ENCODE assay signal across 17 cellular contexts in genomic region chr18:11096411-11096810, GRCh38. TPM values are rescaled to one million over a fixed set of nuclear protein-coding genes. Genes with fewer than 3 reads are reported as not detected.
"Had no signal": no experiment of that assay in that cellular context is flagged by ENCODE, and none has a peak within 500 bp of the region (broad histone marks: within the 10 kb centered on the region; RNA-seq: fewer than 3 reads in every experiment).

No MANE protein-coding gene starts in this region.

- H3K27ac Mint-ChIP-seq: activated naive CD8-positive, alpha-beta T cell treated with anti-CD3 and anti-CD28 coated beads, Interleukin-2, amount 50 U/mL, for 24 hours; activated T-helper 1 cell treated with anti-CD3 and anti-CD28 coated beads, Interleukin-12 subunit alpha, Interleukin-12 subunit beta, Interleukin-2, Interleukin-4 antibody, amounts not matched to agents 30 ng/mL and 10 ng/mL and 1 ng/mL, durations not matched to agents 14 hours and 24 hours and 36 hours; T-helper 1 cell treated with Interleukin-12 subunit alpha and Interleukin-12 subunit beta and Interleukin-4 antibody, amounts not matched to agents 30 μg/mL and 1 μg/mL, for 36 hours; WTC11 had no signal

- ATAC-seq: activated naive CD8-positive, alpha-beta T cell treated with anti-CD3 and anti-CD28 coated beads, Interleukin-2, amount 50 U/mL, for 24 hours; SK-N-SH treated with all-trans-retinoic acid at 6 μM for 48 hours; WTC11 had no signal

- H3K27ac ChIP-seq: parathyroid adenoma, spleen had no signal

- H3K4me1 Mint-ChIP-seq: activated naive CD8-positive, alpha-beta T cell treated with anti-CD3 and anti-CD28 coated beads, Interleukin-2, amount 50 U/mL, for 24 hours had no signal

- H3K4me3 ChIP-seq: spleen had no signal

- H3K9me3 Mint-ChIP-seq: activated naive CD8-positive, alpha-beta T cell treated with anti-CD3 and anti-CD28 coated beads, Interleukin-2, amount 50 U/mL, for 24 hours; activated T-helper 1 cell treated with anti-CD3 and anti-CD28 coated beads, Interleukin-12 subunit alpha, Interleukin-12 subunit beta, Interleukin-2, Interleukin-4 antibody, amounts not matched to agents 30 ng/mL and 10 ng/mL and 1 ng/mL, durations not matched to agents 14 hours and 24 hours and 36 hours; T-helper 1 cell treated with Interleukin-12 subunit alpha and Interleukin-12 subunit beta and Interleukin-4 antibody, amounts not matched to agents 30 μg/mL and 1 μg/mL, for 36 hours had no signal

- H3K27me3 Mint-ChIP-seq: activated naive CD8-positive, alpha-beta T cell treated with anti-CD3 and anti-CD28 coated beads, Interleukin-2, amount 50 U/mL, for 24 hours had no signal

- H3K27me3 ChIP-seq: spleen had no signal

- H3K9me3 ChIP-seq: spleen had no signal

- H3K36me3 ChIP-seq: spleen had no signal

- H3K4me1 ChIP-seq: parathyroid adenoma had no signal

- H3K4me3 Mint-ChIP-seq: activated naive CD8-positive, alpha-beta T cell treated with anti-CD3 and anti-CD28 coated beads, Interleukin-2, amount 50 U/mL, for 24 hours; activated T-helper 1 cell treated with anti-CD3 and anti-CD28 coated beads, Interleukin-12 subunit alpha, Interleukin-12 subunit beta, Interleukin-2, Interleukin-4 antibody, amounts not matched to agents 30 ng/mL and 10 ng/mL and 1 ng/mL, durations not matched to agents 14 hours and 24 hours and 36 hours; neural crest cell; T-helper 1 cell treated with Interleukin-12 subunit alpha and Interleukin-12 subunit beta and Interleukin-4 antibody, amounts not matched to agents 30 μg/mL and 1 μg/mL, for 36 hours; WTC11 had no signal

- H3K36me3 Mint-ChIP-seq: WTC11 had no signal

- DNase-seq: activated CD4-positive, alpha-beta T cell treated with anti-CD3 and anti-CD28 coated beads for 48 hours; activated naive CD4-positive, alpha-beta T cell; activated naive CD8-positive, alpha-beta T cell treated with anti-CD3 and anti-CD28 coated beads, Interleukin-2, amount 50 U/mL, for 24 hours; caudate nucleus; effector memory CD4-positive, alpha-beta T cell; mesendoderm; spleen; stimulated activated CD4-positive, alpha-beta T cell treated with anti-CD3 and anti-CD28 coated beads, Interleukin-1b, Interleukin-23, amount 100 ng/mL, for 48 hours; stimulated activated naive CD4-positive, alpha-beta T cell; substantia nigra; trophoblast cell had no signal

RNA-seq across cellular contexts. Expression of gene PIEZO2, which starts 53.0 kb away (rescaled TPM):
- total RNA-seq: activated T-helper 1 cell treated with anti-CD3 and anti-CD28 coated beads, Interleukin-12 subunit alpha, Interleukin-12 subunit beta, Interleukin-2, Interleukin-4 antibody, amounts not matched to agents 30 ng/mL and 10 ng/mL and 1 ng/mL, durations not matched to agents 14 hours and 24 hours and 36 hours had no signal
